Comparison of ENCODE assay signal across 10 cellular contexts in genomic region chr12:100926669-100927248, GRCh38.
DNase-seq lines count a peak whose midpoint lies in the region; ATAC-seq and TF ChIP-seq lines count a peak whose summit lies in the region.
"Had no signal": no experiment of that assay in that cellular context is flagged by ENCODE, and none has a peak within 500 bp of the region (broad histone marks: within the 10 kb centered on the region; RNA-seq: fewer than 3 reads in every experiment).

No MANE protein-coding gene starts in this region.

- H3K4me1 ChIP-seq in Panc1 (ENCODE audit: control insufficient read depth, insufficient read depth, low read length), result no peaks in the 10 kb centered on the region
- H3K4me1 ChIP-seq in smooth muscle cell (ENCODE audit: low read depth), result no peaks in the 10 kb centered on the region
- H3K4me1 ChIP-seq: upper lobe of right lung had no signal

- H3K4me3 ChIP-seq in Panc1 (ENCODE audit: low read depth in 2 of 2, low read length in 2 of 2), result no peak overlapping the region
- no peak overlapping the region for H3K4me3 ChIP-seq in fibroblast of villous mesenchyme (ENCODE audit: low read depth, low read length)
- H3K4me3 ChIP-seq in smooth muscle cell, result no peak overlapping the region
- H3K4me3 ChIP-seq: upper lobe of right lung had no signal

- H3K36me3 ChIP-seq in Panc1 (ENCODE audit: control insufficient read depth, insufficient read depth, low read length) (no peaks in the 10 kb centered on the region), smooth muscle cell (ENCODE audit: low read depth) (peaks cover 8% of the 10 kb centered on the region)
- H3K36me3 ChIP-seq: upper lobe of right lung had no signal

- peaks cover 6% of the 10 kb centered on the region for H3K79me2 ChIP-seq in smooth muscle cell (ENCODE audit: low read depth)

- H4K20me1 ChIP-seq in smooth muscle cell (ENCODE audit: low read depth), result no peaks in the 10 kb centered on the region

- H3K4me2 ChIP-seq in smooth muscle cell, result no peak overlapping the region

- H3F3A ChIP-seq in smooth muscle cell (ENCODE audit: low read depth), result no peaks in the 10 kb centered on the region

- DNase-seq in NCI-H2227 (lab: John Stamatoyannopoulos, UW; ENCODE audit: unreplicated experiment), result peak; percentile 22
- no peak for DNase-seq in NCI-H2227 treated with DMSO at 0.1 percent for 48 hours (lab: John Stamatoyannopoulos, UW)
- no peak for DNase-seq in Panc1 (ENCODE audit: low read depth, low spot score)
- no peak for DNase-seq in fibroblast of villous mesenchyme (ENCODE audit: low read depth)
- DNase-seq in smooth muscle cell (lab: John Stamatoyannopoulos, UW; ENCODE audit: unreplicated experiment), result no peak
- DNase-seq in globus pallidus (ENCODE audit: low spot score), result no peak
- no peak for DNase-seq in pons (ENCODE audit: low spot score)
- DNase-seq: upper lobe of right lung had no signal

- ATAC-seq in Panc1, result no peak
- ATAC-seq in HG02588 (IDR thresholded peaks at IDR 0.05; ENCODE audit: unreplicated experiment), result no peak
- ATAC-seq: activated naive CD4-positive, alpha-beta T cell treated with anti-CD3 and anti-CD28 coated beads, Interleukin-2, amount 50 U/mL, for 72 hours; upper lobe of right lung had no signal

- peak; percentile 29 for TF ChIP-seq CTCF in Panc1 (IDR thresholded peaks at IDR 0.05)
- TF ChIP-seq CTCF in fibroblast of villous mesenchyme (IDR thresholded peaks at IDR 0.05; ENCODE audit: insufficient read depth, low read depth, low read length), result peak; percentile 34
- TF ChIP-seq CTCF in smooth muscle cell (IDR thresholded peaks at IDR 0.05; ENCODE audit: borderline replicate concordance, insufficient read depth, poor library complexity, severe bottlenecking), result peak; percentile 21

- CTCF ChIA-PET in Panc1 (lab: Charles Lee), result interaction anchor here (0.7 kb wide), 1 partner anchor 130 kb away, joined by 3 read pairs; no protein-coding TSS in a partner anchor

- intact Hi-C loops in Panc1 (cut with micrococcal nuclease; ENCODE audit: unreplicated experiment), result no loop called here

- no peak overlapping the region for H3K27ac ChIP-seq in Panc1 (ENCODE audit: low read length)
- no peak overlapping the region for H3K27ac ChIP-seq in smooth muscle cell (ENCODE audit: low read depth)
- H3K27ac ChIP-seq: upper lobe of right lung had no signal

- BruUV-seq in Panc1 (replicated peaks; lab: Mats Ljungman, UMichigan), result no TSS peak

- H3K9me3 ChIP-seq in Panc1 (ENCODE audit: control insufficient read depth, insufficient read depth, low read depth, low read length) (no peaks in the 10 kb centered on the region), smooth muscle cell (replicated peaks; ENCODE audit: low read depth) (no peaks in the 10 kb centered on the region)
- H3K9me3 ChIP-seq: upper lobe of right lung had no signal

- 56% methylated on average over 1 of the region's 1 CpG for WGBS in smooth muscle cell (ENCODE audit: low lambda C conversion rate)

- no peak overlapping the region for H3K9ac ChIP-seq in smooth muscle cell (ENCODE audit: low read depth)

- H3K27me3 ChIP-seq in Panc1 (ENCODE audit: control insufficient read depth, insufficient read depth, low read length), result no peaks in the 10 kb centered on the region
- H3K27me3 ChIP-seq in smooth muscle cell (ENCODE audit: low read depth), result no peaks in the 10 kb centered on the region
- H3K27me3 ChIP-seq: upper lobe of right lung had no signal

- no peak overlapping the region for H2AFZ ChIP-seq in smooth muscle cell (ENCODE audit: low read depth)

- in situ Hi-C loops in Panc1 (cut with HindIII; ENCODE audit: low pct_unique_long_range_greater_than_20kb, low sequenced_read_pairs), result no loop called here

- POLR2A ChIA-PET in Panc1 (lab: Charles Lee), result interaction anchor here (0.7 kb wide), 1 partner anchor 126 kb away, joined by 5 read pairs; no protein-coding TSS in a partner anchor
